24 cellular contexts compared by ENCODE assay signal in genomic region chr14:104741108-104741802, GRCh38. TPM values are rescaled to one million over a fixed set of nuclear protein-coding genes. Genes with fewer than 3 reads are reported as not detected.
DNase-seq lines count a peak whose midpoint lies in the region; ATAC-seq and TF ChIP-seq lines count a peak whose summit lies in the region.
"Had no signal": no experiment of that assay in that cellular context is flagged by ENCODE, and none has a peak within 500 bp of the region (broad histone marks: within the 10 kb centered on the region; RNA-seq: fewer than 3 reads in every experiment).

No MANE protein-coding gene starts in this region.

- no peak overlapping the region for H3K4me3 ChIP-seq in BLaER1
- H3K4me3 ChIP-seq in H7 (ENCODE audit: insufficient read depth, low read depth, low read length) = no peak overlapping the region
- H3K4me3 ChIP-seq in right cardiac atrium (ENCODE audit: low read length) = no peak overlapping the region
- H3K4me3 ChIP-seq in gastrocnemius medialis = no peak overlapping the region
- H3K4me3 ChIP-seq: K562, PC-9 had no signal

- no peaks in the 10 kb centered on the region for H3K9me3 ChIP-seq in BLaER1
- H3K9me3 ChIP-seq in right cardiac atrium (ENCODE audit: control insufficient read depth, low read length) = no peaks in the 10 kb centered on the region
- H3K9me3 ChIP-seq in gastrocnemius medialis = no peaks in the 10 kb centered on the region
- H3K9me3 ChIP-seq: Caco-2 had no signal

- H3K36me3 ChIP-seq in BLaER1 (peaks cover 4% of the 10 kb centered on the region; the same call in 1 of the 2 replicates), H7 (replicated peaks; ENCODE audit: control insufficient read depth, insufficient read depth, low read length) (peaks cover 4% of the 10 kb centered on the region), gastrocnemius medialis (peaks cover 0 to 56% of the 10 kb centered on the region in 2 donors)

- TF ChIP-seq POLR2A in gastrocnemius medialis (IDR thresholded peaks at IDR 0.05) = no peak

- H3K4me1 ChIP-seq in BLaER1 (peaks cover 32% of the 10 kb centered on the region), right cardiac atrium (ENCODE audit: control insufficient read depth, insufficient read depth, low read length) (no peaks in the 10 kb centered on the region), gastrocnemius medialis (peaks cover 14 to 18% of the 10 kb centered on the region in 2 donors)
- H3K4me1 ChIP-seq: Caco-2 had no signal

- H3K27ac ChIP-seq in BLaER1 (no peak overlapping the region), right cardiac atrium (ENCODE audit: low read length) (no peak overlapping the region), gastrocnemius medialis (peak overlapping the region; percentile 91 to 96 (median 95))
- H3K27ac ChIP-seq: C4-2B, PC-9 had no signal

- intact Hi-C loops in right cardiac atrium (cut with DNase I) = no loop called here
- intact Hi-C loops in gastrocnemius medialis (cut with DNase I; ENCODE audit: low total_unique reads) = no loop called here

- in situ Hi-C loops in gastrocnemius medialis (cut with MboI; ENCODE audit: low sequenced_read_pairs in 4 of 4) = no loop called here

- no peak for ATAC-seq in right cardiac atrium
- no peak for ATAC-seq in gastrocnemius medialis
- ATAC-seq in GM19324 (IDR thresholded peaks at IDR 0.05; ENCODE audit: low FRiP score, unreplicated experiment) = no peak
- no peak for ATAC-seq in HG02840 (IDR thresholded peaks at IDR 0.05; ENCODE audit: low FRiP score, unreplicated experiment)
- ATAC-seq: CD8-positive, alpha-beta T cell; K562 had no signal

- WGBS in right cardiac atrium = 94% methylated on average over 29 of the region's 29 CpGs

- DNase-seq in H7 (peak; percentile 57), right cardiac atrium (peak; percentile 14 to 59 (median 38)), gastrocnemius medialis (no peak), NCI-H345 (lab: John Stamatoyannopoulos, UW) (no peak)
- DNase-seq: Caco-2; CD8-positive, alpha-beta T cell; GOT3; HCEC 1CT; Kasumi-1; MV-4-11; NCI-H1105; NCI-H146; NCI-H1930; NCI-H2107; NCI-H446 treated with DMSO at 0.1 percent for 48 hours; NCI-H526; PC-9; SHP77 treated with DMSO at 0.1 percent for 48 hours; SW 1271 had no signal

- no peak for TF ChIP-seq CTCF in gastrocnemius medialis (IDR thresholded peaks at IDR 0.05 in 4 of 5, conservative IDR thresholded peaks at IDR 0.05 in 1 of 5)

- H3K4me2 ChIP-seq in BLaER1 = peak overlapping the region; percentile 17; the same call in 1 of the 2 replicates
- H3K4me2 ChIP-seq: PC-9 had no signal

- no peaks in the 10 kb centered on the region for H4K20me1 ChIP-seq in BLaER1

- H3K27me3 ChIP-seq in BLaER1 (no peaks in the 10 kb centered on the region), H7 (ENCODE audit: control insufficient read depth, insufficient read depth, low read length) (no peaks in the 10 kb centered on the region), right cardiac atrium (ENCODE audit: control insufficient read depth, insufficient read depth) (no peaks in the 10 kb centered on the region), gastrocnemius medialis (no peaks in the 10 kb centered on the region)

- H3K9ac ChIP-seq in BLaER1 = no peak overlapping the region

RNA-seq across cellular contexts. Expression of gene SIVA1, which starts 11.7 kb away (rescaled TPM):
- 206 and 249 TPM in 2 replicates for total RNA-seq in H7 (2014; rRNA removed; shearing (Covaris generic))
- total RNA-seq in right cardiac atrium = 10 to 100 TPM; 74.6 to 88.5 (median 85.1) TPM
- polyA plus RNA-seq in right cardiac atrium = 201 TPM
- 100 to 1,000 TPM; 228 to 357 (median 264) TPM for total RNA-seq in gastrocnemius medialis

RNA-seq across cellular contexts. Expression of gene ADSS1, which starts 17.2 kb away (rescaled TPM):
- 10.3 and 11.2 TPM in 2 replicates for total RNA-seq in H7 (2014; rRNA removed; shearing (Covaris generic))
- total RNA-seq in right cardiac atrium = 100 to 1,000 TPM; 156 to 212 (median 188) TPM
- polyA plus RNA-seq in right cardiac atrium = 217 TPM
- 100 to 1,000 TPM; 165 to 577 (median 232) TPM for total RNA-seq in gastrocnemius medialis

RNA-seq across cellular contexts. Expression of gene INF2, which starts 51.8 kb away (rescaled TPM):
- total RNA-seq in H7 (2014; rRNA removed; shearing (Covaris generic)) = 62.8 and 78.6 TPM in 2 replicates
- 10 to 100 TPM; 36.2 to 46.4 (median 42.3) TPM for total RNA-seq in right cardiac atrium
- 36.6 TPM for polyA plus RNA-seq in right cardiac atrium
- 10 to 100 TPM; 11.6 to 34.6 (median 19.7) TPM for total RNA-seq in gastrocnemius medialis

RNA-seq across cellular contexts. Expression of gene AKT1, which starts 54.3 kb away (rescaled TPM):
- 152 and 165 TPM in 2 replicates for total RNA-seq in H7 (2014; rRNA removed; shearing (Covaris generic))
- 100 to 1,000 TPM; 120 to 154 (median 126) TPM for total RNA-seq in right cardiac atrium
- 101 TPM for polyA plus RNA-seq in right cardiac atrium
- total RNA-seq in gastrocnemius medialis = 10 to 100 TPM; 44.4 to 70.4 (median 57.0) TPM

RNA-seq across cellular contexts. Expression of gene ZBTB42, which starts 59.6 kb away (rescaled TPM):
- 9.1 and 9.5 TPM in 2 replicates for total RNA-seq in H7 (2014; rRNA removed; shearing (Covaris generic))
- total RNA-seq in right cardiac atrium (1 to 10 TPM; 6.0 to 7.7 (median 6.6) TPM), gastrocnemius medialis (10 to 100 TPM in 3 of 4 donors, 1 to 10 TPM in 1; 2.4 to 20.8 (median 12.5) TPM)
- polyA plus RNA-seq in right cardiac atrium = 5.3 TPM

Comparison
In these comparisons a context has a peak if more than half of its experiments do, and no peak if none do; other contexts are left out.
1. H3K27ac ChIP-seq: peak in gastrocnemius medialis (4 of 4); none in BLaER1 (single experiment) and right cardiac atrium (single experiment).
2. DNase-seq: peak in H7 (single experiment) and right cardiac atrium (3 of 3); none in gastrocnemius medialis (0 of 2) and NCI-H345 (single experiment).
3. RNA of gene ADSS1, which starts 17.2 kb away (total RNA-seq): 165 to 577 TPM in gastrocnemius medialis and 156 to 212 TPM in right cardiac atrium; 10.3 to 11.2 TPM in H7; every median in the first group is over 10 times any median in the second.